ENCODE assay signal across 15 cellular contexts in the genomic region with DNA sequence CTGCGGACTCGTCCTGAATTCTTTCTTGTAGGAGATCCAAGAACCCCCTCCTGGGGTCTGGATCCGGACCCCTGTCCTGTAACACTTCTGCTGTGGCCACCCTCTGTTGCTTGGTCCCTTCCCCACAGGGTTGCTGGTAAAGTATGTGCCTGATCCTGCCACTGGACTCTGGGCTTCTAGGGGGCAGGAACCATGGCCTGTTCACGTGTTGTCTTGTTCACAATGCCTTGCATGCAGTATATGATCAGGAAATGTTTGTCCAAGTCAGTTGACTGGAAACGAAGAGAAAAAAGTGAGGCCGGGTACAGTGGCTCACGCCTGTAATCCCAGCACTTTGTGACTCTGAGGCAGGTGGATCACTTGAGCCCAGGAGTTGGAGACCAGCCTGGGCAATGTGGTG.
DNase-seq lines count a peak whose midpoint lies in the region; ATAC-seq, FAIRE-seq and TF ChIP-seq lines count a peak whose summit lies in the region.
"Had no signal": no experiment of that assay in that cellular context is flagged by ENCODE, and none has a peak within 500 bp of the region (broad histone marks: within the 10 kb centered on the region; RNA-seq: fewer than 3 reads in every experiment).

No MANE protein-coding gene starts in this region.

- H3K27ac ChIP-seq in HepG2 (ENCODE audit: extremely low read length, insufficient read depth, low read length) = no peak overlapping the region
- no peak overlapping the region for H3K27ac ChIP-seq in right lobe of liver
- no peak overlapping the region for H3K27ac ChIP-seq in trophoblast cell (ENCODE audit: low read depth, low read length)
- H3K27ac ChIP-seq: BLaER1, HL-60 had no signal

- no peak for TF ChIP-seq POLR2A in HepG2 (IDR thresholded peaks at IDR 0.05; ENCODE audit: insufficient read depth in 1 of 2, low read depth in 2 of 2, low read length in 2 of 2)
- no peak for TF ChIP-seq POLR2A in right lobe of liver (IDR thresholded peaks at IDR 0.05)

- H3K4me2 ChIP-seq in HepG2 (ENCODE audit: low read depth, low read length) (peak overlapping the region; percentile 16; the same call in 1 of the 2 replicates), trophoblast cell (ENCODE audit: low read length) (no peak overlapping the region)
- H3K4me2 ChIP-seq: BLaER1 had no signal

- TF ChIP-seq CTCF in HepG2 (CRISPR knock-in tag; IDR thresholded peaks at IDR 0.05) (no peak), right lobe of liver (IDR thresholded peaks at IDR 0.05) (no peak)

- peak; percentile 93 for ATAC-seq in HepG2
- ATAC-seq in right lobe of liver = no peak
- ATAC-seq in GM18907 (IDR thresholded peaks at IDR 0.05; ENCODE audit: unreplicated experiment) = no peak
- no peak for ATAC-seq in HG02610 (IDR thresholded peaks at IDR 0.05; ENCODE audit: unreplicated experiment)
- ATAC-seq: K562 had no signal

- no peak overlapping the region for H2BK5ac ChIP-seq in trophoblast cell (ENCODE audit: low read depth, low read length, poor library complexity)

- no peak overlapping the region for H3K23ac ChIP-seq in trophoblast cell (ENCODE audit: low read length)

- WGBS in HepG2 (ENCODE audit: low lambda C conversion rate) = 31% methylated on average over 6 of the region's 7 CpGs
- WGBS in right lobe of liver (ENCODE audit: insufficient coverage, low coverage, low lambda C conversion rate, missing lambda C conversion rate) = 54% methylated on average over 4 of the region's 7 CpGs
- no CpG with 5 or more reads among the region's 7 CpGs for WGBS in trophoblast cell (ENCODE audit: extremely low coverage, insufficient coverage, insufficient read length)

- H3K27me3 ChIP-seq in HepG2 (ENCODE audit: control insufficient read depth in 1 of 2, insufficient read depth in 2 of 2, low read length in 2 of 2) (peaks cover 0 to 5% of the 10 kb centered on the region in 2 experiments; a peak in 2 of 5 replicates), right lobe of liver (no peaks in the 10 kb centered on the region), trophoblast cell (ENCODE audit: insufficient read depth, low read length) (no peaks in the 10 kb centered on the region)
- H3K27me3 ChIP-seq: BLaER1 had no signal

- FAIRE-seq in HepG2 (lab: Jason Lieb, UNC) = no peak
- FAIRE-seq: K562 had no signal

- intact Hi-C loops in HepG2 (cut with micrococcal nuclease; ENCODE audit: unreplicated experiment) = no loop called here
- intact Hi-C loops in right lobe of liver (cut with DNase I) = loop anchor here in 1 of 2 donors (10.0 kb wide), 1 partner anchor 48 kb away; no protein-coding TSS in a partner anchor

- no peak overlapping the region for H2BK12ac ChIP-seq in trophoblast cell (ENCODE audit: low read length)

- H2AFZ ChIP-seq in HepG2 (ENCODE audit: low read length) (no peak overlapping the region), trophoblast cell (ENCODE audit: insufficient read depth, low read length, poor library complexity) (no peak overlapping the region)

- no peak overlapping the region for H3K4ac ChIP-seq in trophoblast cell (ENCODE audit: low read depth, low read length)

- no peak overlapping the region for H3K14ac ChIP-seq in trophoblast cell (ENCODE audit: low read length)

- peak; percentile 13 for DNase-seq in HepG2 (ENCODE audit: low spot score)
- DNase-seq in right lobe of liver = no peak
- peak; percentile 41 for DNase-seq in islet precursor cell
- no peak for DNase-seq in trophoblast cell
- no peak for DNase-seq in D341Med (ENCODE audit: low spot score)
- DNase-seq: 8988T; AML-193; Caco-2; CD8-positive, alpha-beta memory T cell; HCEC 1CT had no signal

- H3K4me1 ChIP-seq in HepG2 (ENCODE audit: insufficient read depth, low read length) (peaks cover 22% of the 10 kb centered on the region), right lobe of liver (no peaks in the 10 kb centered on the region), trophoblast cell (ENCODE audit: control insufficient read depth in 1 of 2, insufficient read depth in 2 of 2, low read length in 2 of 2) (peaks cover 9 to 12% of the 10 kb centered on the region in 2 experiments)

- BruUV-seq in HepG2 (replicated peaks; lab: Mats Ljungman, UMichigan) = no TSS peak

- H3K9ac ChIP-seq in HepG2 (ENCODE audit: insufficient read depth, low read depth, low read length) (no peak overlapping the region), trophoblast cell (ENCODE audit: low read length) (no peak overlapping the region)
- H3K9ac ChIP-seq: BLaER1 had no signal

- in situ Hi-C loops in HepG2 (cut with HindIII; ENCODE audit: extremely low pct_ligation_motif_present, low pct_unique_long_range_greater_than_20kb) = loop anchor here (10.0 kb wide), 2 partner anchors 158 to 348 kb away; a partner anchor contains a TSS

- no peak overlapping the region for H2BK120ac ChIP-seq in trophoblast cell (ENCODE audit: insufficient read depth, low read length, poor library complexity)

- TF ChIP-seq RAD21 in HepG2 (CRISPR knock-in tag; IDR thresholded peaks at IDR 0.05) = no peak

- no peak overlapping the region for H4K8ac ChIP-seq in trophoblast cell (ENCODE audit: low read depth, low read length)

- H3K36me3 ChIP-seq in HepG2 (replicated peaks in 1 of 2; ENCODE audit: control insufficient read depth in 1 of 2, insufficient read depth in 2 of 2, low read length in 2 of 2) = no peaks in the 10 kb centered on the region
- no peaks in the 10 kb centered on the region for H3K36me3 ChIP-seq in right lobe of liver
- H3K36me3 ChIP-seq in trophoblast cell (ENCODE audit: control insufficient read depth in 1 of 2, insufficient read depth in 2 of 2, low read length in 2 of 2) = no peaks in the 10 kb centered on the region
- H3K36me3 ChIP-seq: BLaER1 had no signal

- H3K79me2 ChIP-seq in HepG2 (ENCODE audit: insufficient read depth, low read length) (no peaks in the 10 kb centered on the region), trophoblast cell (ENCODE audit: control insufficient read depth, insufficient read depth, low read length, poor library complexity) (no peaks in the 10 kb centered on the region)

- H3K9me3 ChIP-seq in HepG2 (ENCODE audit: low read length) = no peaks in the 10 kb centered on the region; the same call in 1 of the 2 replicates
- no peaks in the 10 kb centered on the region for H3K9me3 ChIP-seq in right lobe of liver
- no peaks in the 10 kb centered on the region for H3K9me3 ChIP-seq in trophoblast cell (ENCODE audit: insufficient read depth, low read depth, low read length)
- H3K9me3 ChIP-seq: BLaER1, Caco-2 had no signal

- POLR2A ChIA-PET in HepG2 (lab: Yijun Ruan, JAX) = no interaction called here

- CTCF ChIA-PET in HepG2 (lab: Yijun Ruan, JAX; ENCODE audit: low intra/inter-chr PET ratio, low total read pairs) = no interaction called here

- H4K91ac ChIP-seq in trophoblast cell (ENCODE audit: low read depth, low read length) = peak overlapping the region; percentile 19

- peaks cover 2% of the 10 kb centered on the region for H3K79me1 ChIP-seq in trophoblast cell (ENCODE audit: low read length)

- TF ChIP-seq EP300 in HepG2 (IDR thresholded peaks at IDR 0.05; ENCODE audit: low read depth in 2 of 2, low read length in 2 of 2) (peak in 1 of 2 experiments; percentile 48; a peak in 1 of 4 replicates), HepG2 (CRISPR knock-in tag; IDR thresholded peaks at IDR 0.05; ENCODE audit: borderline replicate concordance) (no peak)

- H2AK5ac ChIP-seq in trophoblast cell (ENCODE audit: low read length) = no peak overlapping the region

- no peaks in the 10 kb centered on the region for H4K20me1 ChIP-seq in HepG2 (ENCODE audit: insufficient read depth, low read length)
- H4K20me1 ChIP-seq: BLaER1 had no signal

- H4K12ac ChIP-seq in trophoblast cell (ENCODE audit: low read depth, low read length) = no peak overlapping the region

- no peak overlapping the region for H3K18ac ChIP-seq in trophoblast cell (ENCODE audit: low read length)

- H3K4me3 ChIP-seq in HepG2 (replicated peaks in 1 of 3; ENCODE audit: insufficient read depth in 1 of 3, low read depth in 2 of 3, low read length in 3 of 3) (no peak overlapping the region), right lobe of liver (no peak overlapping the region), trophoblast cell (ENCODE audit: low read depth, low read length) (no peak overlapping the region)
- H3K4me3 ChIP-seq: BLaER1, K562 had no signal

TF ChIP-seq in HepG2, 621 proteins besides CTCF, POLR2A, EP300 and RAD21 (continues in another document):
- TF ChIP-seq THAP11 (CRISPR knock-in tag; IDR thresholded peaks at IDR 0.05) = 0 out of 2 replicates have a peak, but pooled peaks have one; percentile 29
- TF ChIP-seq ATAD3A (CRISPR knock-in tag; IDR thresholded peaks at IDR 0.05) = no peak
- TF ChIP-seq PHF21A (CRISPR knock-in tag; IDR thresholded peaks at IDR 0.05) = no peak
- TF ChIP-seq ZNF788 (CRISPR knock-in tag; IDR thresholded peaks at IDR 0.05; ENCODE audit: borderline replicate concordance) = 0 out of 2 replicates have a peak, but pooled peaks have one; percentile 22
- peak; percentile 47; the same call in 1 of the 2 replicates for TF ChIP-seq MIER3 (CRISPR knock-in tag; IDR thresholded peaks at IDR 0.05; ENCODE audit: borderline replicate concordance)
- peak; percentile 45; the same call in 1 of the 2 replicates for TF ChIP-seq ZNF121 (CRISPR knock-in tag; IDR thresholded peaks at IDR 0.05)
- TF ChIP-seq PITX1 (CRISPR knock-in tag; IDR thresholded peaks at IDR 0.05) = peak; percentile 64; the same call in 1 of the 2 replicates
- no peak for TF ChIP-seq TBX3 (IDR thresholded peaks at IDR 0.05; ENCODE audit: borderline replicate concordance)
- TF ChIP-seq RBAK (CRISPR knock-in tag; IDR thresholded peaks at IDR 0.05) = peak; percentile 92
- TF ChIP-seq, protein P1, sequence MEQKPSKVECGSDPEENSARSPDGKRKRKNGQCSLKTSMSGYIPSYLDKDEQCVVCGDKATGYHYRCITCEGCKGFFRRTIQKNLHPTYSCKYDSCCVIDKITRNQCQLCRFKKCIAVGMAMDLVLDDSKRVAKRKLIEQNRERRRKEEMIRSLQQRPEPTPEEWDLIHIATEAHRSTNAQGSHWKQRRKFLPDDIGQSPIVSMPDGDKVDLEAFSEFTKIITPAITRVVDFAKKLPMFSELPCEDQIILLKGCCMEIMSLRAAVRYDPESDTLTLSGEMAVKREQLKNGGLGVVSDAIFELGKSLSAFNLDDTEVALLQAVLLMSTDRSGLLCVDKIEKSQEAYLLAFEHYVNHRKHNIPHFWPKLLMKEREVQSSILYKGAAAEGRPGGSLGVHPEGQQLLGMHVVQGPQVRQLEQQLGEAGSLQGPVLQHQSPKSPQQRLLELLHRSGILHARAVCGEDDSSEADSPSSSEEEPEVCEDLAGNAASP (CRISPR knock-in tag; IDR thresholded peaks at IDR 0.05; ENCODE audit: borderline replicate concordance) = 0 out of 2 replicates have a peak, but pooled peaks have one; percentile 21
- TF ChIP-seq SOX6 (IDR thresholded peaks at IDR 0.05) = no peak
- peak; percentile 86 for TF ChIP-seq SOX6 (CRISPR knock-in tag; IDR thresholded peaks at IDR 0.05)
- no peak for TF ChIP-seq ZNF3 (CRISPR knock-in tag; IDR thresholded peaks at IDR 0.05)
- TF ChIP-seq FOXA3 (CRISPR knock-in tag; IDR thresholded peaks at IDR 0.05) = peak; percentile 51
- peak; percentile 47; the same call in 1 of the 2 replicates for TF ChIP-seq RXRB (CRISPR knock-in tag; IDR thresholded peaks at IDR 0.05; ENCODE audit: borderline replicate concordance)
- no peak for TF ChIP-seq AGO2 (optimal IDR thresholded peaks at IDR 0.05; ENCODE audit: low read depth, low read length)
- no peak for TF ChIP-seq EED (CRISPR knock-in tag; IDR thresholded peaks at IDR 0.05)

Comparison
In these comparisons a context has a peak if more than half of its experiments do, and no peak if none do; other contexts are left out.
1. DNase-seq: peak in HepG2 (single experiment) and islet precursor cell (single experiment); none in right lobe of liver (0 of 3), trophoblast cell (0 of 2) and D341Med (single experiment).